8 cellular contexts compared by ENCODE assay signal in the genomic region with DNA sequence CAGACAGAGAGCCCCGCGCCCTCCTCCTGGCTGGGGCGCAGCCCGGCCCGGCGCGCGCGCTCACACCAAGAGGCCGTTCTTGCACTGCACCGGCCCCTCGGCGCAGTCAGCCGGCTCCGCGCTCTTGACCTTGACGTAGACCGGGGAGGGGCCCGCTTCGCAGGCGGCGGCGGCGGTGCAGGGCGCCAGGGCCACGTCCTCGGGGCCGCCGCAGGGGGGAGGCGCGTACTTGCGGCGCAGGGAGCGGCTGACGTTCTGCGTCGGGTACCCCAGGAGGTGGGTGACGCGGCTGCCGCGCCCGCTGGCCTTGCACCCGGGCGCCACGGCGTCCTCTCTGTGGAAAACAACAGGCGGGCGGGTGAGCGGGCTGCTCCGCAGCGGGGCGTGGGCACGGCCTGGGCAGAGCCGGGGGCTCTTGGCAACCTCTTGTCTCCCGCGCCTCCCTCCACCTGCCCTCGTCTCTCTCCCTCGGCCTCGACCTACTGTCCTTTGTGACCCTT. TPM values are rescaled to one million over a fixed set of nuclear protein-coding genes. Genes with fewer than 3 reads are reported as not detected.
DNase-seq lines count a peak whose midpoint lies in the region; ATAC-seq and TF ChIP-seq lines count a peak whose summit lies in the region.

No MANE protein-coding gene starts in this region.

- no peaks in the 10 kb centered on the region for H3K9me3 ChIP-seq in OCI-LY3 (ENCODE audit: insufficient read depth, low read length)

- H3K9ac ChIP-seq in OCI-LY3 (ENCODE audit: low read length), result peak overlapping the region; percentile 5; the same call in 1 of the 2 replicates

- H3K36me3 Mint-ChIP-seq in activated T-cell treated with anti-CD3 and anti-CD28 coated beads, Interleukin-2, amount 50 U/mL, for 4 hours (ENCODE audit: insufficient read depth), result no peaks in the 10 kb centered on the region

- H3K79me2 ChIP-seq in ACC112 (ENCODE audit: control insufficient read depth, insufficient read depth, low read length, unreplicated experiment) (no peaks in the 10 kb centered on the region), OCI-LY3 (ENCODE audit: low read length) (no peaks in the 10 kb centered on the region)

- H3K27me3 Mint-ChIP-seq in activated T-cell treated with anti-CD3 and anti-CD28 coated beads, Interleukin-2, amount 50 U/mL, for 4 hours (ENCODE audit: low read depth), result no peaks in the 10 kb centered on the region

- H2AFZ ChIP-seq in ACC112 (ENCODE audit: low read length, unreplicated experiment), result peak overlapping the region; percentile 63
- no peak overlapping the region; the same call in 1 of the 2 replicates for H2AFZ ChIP-seq in OCI-LY3 (ENCODE audit: low read depth, low read length)

- TF ChIP-seq CTCF in OCI-LY3 (IDR thresholded peaks at IDR 0.05; ENCODE audit: low read depth, low read length), result no peak

- TF ChIP-seq POLR2A in erythroblast (IDR thresholded peaks at IDR 0.05; ENCODE audit: low read length), result peak; percentile 37

- no peaks in the 10 kb centered on the region for H3K27me3 ChIP-seq in ACC112 (ENCODE audit: insufficient read depth, low read length)
- peaks cover 26% of the 10 kb centered on the region for H3K27me3 ChIP-seq in OCI-LY3 (ENCODE audit: low read depth, low read length)

- no peaks in the 10 kb centered on the region for H4K20me1 ChIP-seq in OCI-LY3 (ENCODE audit: insufficient read depth, low read length)

- peaks cover 16% of the 10 kb centered on the region for H3K4me1 Mint-ChIP-seq in activated T-cell treated with anti-CD3 and anti-CD28 coated beads, Interleukin-2, amount 50 U/mL, for 4 hours (ENCODE audit: low read depth)

- H3K4me1 ChIP-seq in ACC112 (ENCODE audit: control insufficient read depth, insufficient read depth, low read length, unreplicated experiment), result peaks cover 29% of the 10 kb centered on the region
- H3K4me1 ChIP-seq in OCI-LY3 (ENCODE audit: low read length), result no peaks in the 10 kb centered on the region

- peak overlapping the region; percentile 85 for H3K27ac ChIP-seq in ACC112 (ENCODE audit: low read depth, low read length)
- H3K27ac ChIP-seq in OCI-LY3 (ENCODE audit: low read length), result no peak overlapping the region

- no peaks in the 10 kb centered on the region for H3K9me3 Mint-ChIP-seq in activated T-cell treated with anti-CD3 and anti-CD28 coated beads, Interleukin-2, amount 50 U/mL, for 4 hours

- H3K36me3 ChIP-seq in ACC112 (ENCODE audit: insufficient read depth, low read length) (no peaks in the 10 kb centered on the region), OCI-LY3 (replicated peaks; ENCODE audit: low read depth, low read length) (no peaks in the 10 kb centered on the region)

- H3K4me2 ChIP-seq in OCI-LY3 (ENCODE audit: low read length), result peak overlapping the region; percentile 33

- H3K4me3 ChIP-seq in ACC112 (ENCODE audit: low read depth, low read length) (peak overlapping the region; percentile 89), OCI-LY3 (ENCODE audit: low read length) (peak overlapping the region; percentile 61)

- ATAC-seq in GM18909 (IDR thresholded peaks at IDR 0.05; ENCODE audit: poor library complexity, unreplicated experiment) (peak; percentile 89), HG03354 (IDR thresholded peaks at IDR 0.05; ENCODE audit: poor library complexity, severe bottlenecking, unreplicated experiment) (peak; percentile 84)
- ATAC-seq in activated T-cell treated with anti-CD3 and anti-CD28 coated beads, Interleukin-2, amount 50 U/mL, for 4 hours, result peak; percentile 97

- DNase-seq in activated T-cell treated with anti-CD3 and anti-CD28 coated beads, Interleukin-2, amount 50 U/mL, for 4 hours, result peak; percentile 63
- peak; percentile 80 to 84 for DNase-seq in erythroblast (lab: John Stamatoyannopoulos, UW)
- DNase-seq in mucosa of gallbladder (ENCODE audit: low spot score), result peak; percentile 83
- peak; percentile 75 for DNase-seq in stimulated activated CD8-positive, alpha-beta memory T cell treated with anti-CD3 and anti-CD28 coated beads, Interleukin-2, amount 100 ng/mL, for 48 hours (ENCODE audit: low read depth in 2 of 2)

- H3K4me3 Mint-ChIP-seq in activated T-cell treated with anti-CD3 and anti-CD28 coated beads, Interleukin-2, amount 50 U/mL, for 4 hours, result peak overlapping the region; percentile 88

RNA-seq across cellular contexts. Expression of a gene that starts 7.7 kb away (rescaled TPM):
- total RNA-seq in activated T-cell treated with anti-CD3 and anti-CD28 coated beads, Interleukin-2, amount 50 U/mL, for 4 hours, result not detected
- not detected for total RNA-seq in mucosa of gallbladder

RNA-seq across cellular contexts. Expression of a gene that starts 28.1 kb away (rescaled TPM):
- 1 to 10 TPM in 2 of 3 donors, under 1 TPM in 1; 0.98 to 1.3 (median 1.2) TPM for total RNA-seq in activated T-cell treated with anti-CD3 and anti-CD28 coated beads, Interleukin-2, amount 50 U/mL, for 4 hours
- total RNA-seq in mucosa of gallbladder, result 7.3 TPM

RNA-seq across cellular contexts. Expression of a gene that starts 45.2 kb away (rescaled TPM):
- total RNA-seq in activated T-cell treated with anti-CD3 and anti-CD28 coated beads, Interleukin-2, amount 50 U/mL, for 4 hours, result 1 to 10 TPM in 1 of 3 donors, under 1 TPM in 2; 0.82 to 1.2 (median 0.82) TPM
- 0.37 TPM for total RNA-seq in mucosa of gallbladder

RNA-seq across cellular contexts. Expression of a gene that starts 52.6 kb away (rescaled TPM):
- under 1 TPM in 1 of 3 donors, not detected in 2; 0.41 TPM for total RNA-seq in activated T-cell treated with anti-CD3 and anti-CD28 coated beads, Interleukin-2, amount 50 U/mL, for 4 hours
- total RNA-seq in mucosa of gallbladder, result 0.81 TPM
